Comparison of ENCODE assay signal across 8 cellular contexts in genomic region chr2:108447947-108448677, GRCh38. TPM values are rescaled to one million over a fixed set of nuclear protein-coding genes. Genes with fewer than 3 reads are reported as not detected.
DNase-seq lines count a peak whose midpoint lies in the region; ATAC-seq and TF ChIP-seq lines count a peak whose summit lies in the region.

No MANE protein-coding gene starts in this region.

- H3K4me2 ChIP-seq in neural progenitor cell = peak overlapping the region; percentile 83

- no peaks in the 10 kb centered on the region for H3K27me3 ChIP-seq in endocrine pancreas (ENCODE audit: control insufficient read depth, insufficient read depth, low read length)
- H3K27me3 ChIP-seq in neural progenitor cell = no peaks in the 10 kb centered on the region

- peak; percentile 4 for DNase-seq in NCI-H2029 treated with DMSO at 0.1 percent for 48 hours (lab: John Stamatoyannopoulos, UW)
- no peak for DNase-seq in NCI-H2029 (lab: John Stamatoyannopoulos, UW)
- peak; percentile 64 for DNase-seq in NCI-H510A treated with DMSO at 0.1 percent for 48 hours (lab: John Stamatoyannopoulos, UW)
- DNase-seq in neural progenitor cell (ENCODE audit: low spot score) = no peak
- no peak for DNase-seq in foreskin melanocyte
- no peak for DNase-seq in HuH-7.5 (ENCODE audit: low spot score)

- H3K36me3 ChIP-seq in endocrine pancreas (ENCODE audit: control insufficient read depth, insufficient read depth, low read length) (no peaks in the 10 kb centered on the region), neural progenitor cell (peaks cover 3% of the 10 kb centered on the region)

- H3K9ac ChIP-seq in endocrine pancreas (ENCODE audit: control insufficient read depth, insufficient read depth, low read length) (peak overlapping the region; percentile 6), neural progenitor cell (peak overlapping the region; percentile 66)

- H3K27me3 Mint-ChIP-seq in neural progenitor cell (ENCODE audit: insufficient read depth, low read depth) = peaks cover 8% of the 10 kb centered on the region

- H3K4me1 Mint-ChIP-seq in neural progenitor cell = peaks cover 10% of the 10 kb centered on the region

- H3K9me3 ChIP-seq in endocrine pancreas (ENCODE audit: control insufficient read depth, low read length) = no peaks in the 10 kb centered on the region
- H3K9me3 ChIP-seq in neural progenitor cell (ENCODE audit: low read depth) = no peaks in the 10 kb centered on the region

- H3F3A ChIP-seq in neural progenitor cell (ENCODE audit: low read depth) = peaks cover 10% of the 10 kb centered on the region

- H3K4me3 ChIP-seq in endocrine pancreas (ENCODE audit: control insufficient read depth, insufficient read depth, low read length) = peak overlapping the region; percentile 68
- H3K4me3 ChIP-seq in neural progenitor cell = peak overlapping the region; percentile 82

- peaks cover 6% of the 10 kb centered on the region for H3K36me3 Mint-ChIP-seq in neural progenitor cell

- H3K27ac ChIP-seq in neural progenitor cell = peak overlapping the region; percentile 36

- peak overlapping the region; percentile 86 for H2AFZ ChIP-seq in neural progenitor cell (replicated peaks)

- H3K4me3 Mint-ChIP-seq in neural progenitor cell = peak overlapping the region; percentile 97

- H3K79me2 ChIP-seq in neural progenitor cell (ENCODE audit: low read depth) = peaks cover 27% of the 10 kb centered on the region

- H3K27ac Mint-ChIP-seq in neural progenitor cell = peak overlapping the region; percentile 94

- H3K9me3 Mint-ChIP-seq in neural progenitor cell = no peaks in the 10 kb centered on the region

- no peak for ATAC-seq in HG03354 (IDR thresholded peaks at IDR 0.05; ENCODE audit: poor library complexity, severe bottlenecking, unreplicated experiment)

- no peak for TF ChIP-seq CTCF in neural progenitor cell (IDR thresholded peaks at IDR 0.05)

- H3K4me1 ChIP-seq in endocrine pancreas (ENCODE audit: control insufficient read depth, insufficient read depth, low read length) (peaks cover 14% of the 10 kb centered on the region), neural progenitor cell (peaks cover 15% of the 10 kb centered on the region)

- no peaks in the 10 kb centered on the region for H4K20me1 ChIP-seq in neural progenitor cell (ENCODE audit: low read depth)

RNA-seq across cellular contexts. Expression of gene GCC2, which starts 0.9 kb away (rescaled TPM):
- 29.1 and 75.9 TPM in 2 replicates for total RNA-seq in neural progenitor cell (ENCODE audit: low replicate concordance)

Comparison
In these comparisons a context has a peak if more than half of its experiments do, and no peak if none do; other contexts are left out.
1. DNase-seq: peak in NCI-H2029 treated with DMSO at 0.1 percent for 48 hours (single experiment) and NCI-H510A treated with DMSO at 0.1 percent for 48 hours (single experiment); none in NCI-H2029 (single experiment), neural progenitor cell (single experiment), foreskin melanocyte (single experiment) and HuH-7.5 (single experiment).